Comparison of ENCODE assay signal across 1 cellular context in genomic region chr17:16395887-16396286, GRCh38.
TF ChIP-seq lines count a peak whose summit lies in the region.
"Not testable (repeated sequence)": the region's sequence is repeated elsewhere in the genome, so short reads cannot be mapped to it uniquely, and the experiment has no call there.

No MANE protein-coding gene starts in this region.

TF ChIP-seq in K562, 482 proteins besides CTCF, POLR2A, EP300 and RAD21:
- TF ChIP-seq TOE1 (IDR thresholded peaks at IDR 0.05; ENCODE audit: borderline replicate concordance) (peak; percentile 83), USF1 (CRISPR knock-in tag; IDR thresholded peaks at IDR 0.05) (peak; percentile 70), USF2 (CRISPR knock-in tag; IDR thresholded peaks at IDR 0.05) (peak; percentile 80), TFE3 (CRISPR knock-in tag; IDR thresholded peaks at IDR 0.05) (peak; percentile 87), CBFA2T2 (conservative IDR thresholded peaks at IDR 0.05) (peak; percentile 39; the same call in 1 of the 2 replicates), RCOR1 (IDR thresholded peaks at IDR 0.05; ENCODE audit: borderline replicate concordance in 1 of 2, low read depth in 2 of 2, low read length in 2 of 2) (peak in 1 of 2 experiments; percentile 16; a peak in 1 of 4 replicates), RAD51 (IDR thresholded peaks at IDR 0.05; ENCODE audit: borderline replicate concordance, low read depth) (peak; percentile 79), CTBP1 (IDR thresholded peaks at IDR 0.05; ENCODE audit: borderline replicate concordance) (0 out of 2 replicates have a peak, but pooled peaks have one; percentile 15), ZFX (CRISPR knock-in tag; IDR thresholded peaks at IDR 0.05) (0 out of 2 replicates have a peak, but pooled peaks have one; percentile 11)
- TF ChIP-seq TOE1 (CRISPR knock-in tag; IDR thresholded peaks at IDR 0.05; ENCODE audit: borderline replicate concordance, low read depth), result not testable (repeated sequence)
